In genomic region chr7:73005356-73005692, GRCh38 we compare ENCODE assay signal across 8 cellular contexts. TPM values are rescaled to one million over a fixed set of nuclear protein-coding genes. Genes with fewer than 3 reads are reported as not detected.
DNase-seq lines count a peak whose midpoint lies in the region; ATAC-seq and TF ChIP-seq lines count a peak whose summit lies in the region.
"Not testable (repeated sequence)": the region's sequence is repeated elsewhere in the genome, so short reads cannot be mapped to it uniquely, and the experiment has no call there.

No MANE protein-coding gene starts in this region.

- not testable (repeated sequence) for TF ChIP-seq POLR2A in thyroid gland (IDR thresholded peaks at IDR 0.05)

- H3K9ac ChIP-seq in skeletal muscle tissue (ENCODE audit: low read depth in 1 of 3, low read length in 3 of 3) = peak overlapping the region; percentile 70 to 81 (median 70)

- not testable (repeated sequence) for TF ChIP-seq CTCF in dorsolateral prefrontal cortex (IDR thresholded peaks at IDR 0.05 in 54 of 56, conservative IDR thresholded peaks at IDR 0.05 in 2 of 56; ENCODE audit: low read depth in 1 of 56, partially characterized antibody in 56 of 56); left lung (IDR thresholded peaks at IDR 0.05); thyroid gland (IDR thresholded peaks at IDR 0.05)

- H3K27me3 ChIP-seq in MG63; dorsolateral prefrontal cortex; left lung; skeletal muscle tissue (ENCODE audit: control insufficient read depth in 3 of 3, insufficient read depth in 3 of 3, low read length in 3 of 3); thyroid gland: not testable (repeated sequence)

- not testable (repeated sequence) for H3K9me3 ChIP-seq in MG63; left lung; skeletal muscle tissue (ENCODE audit: control insufficient read depth in 3 of 3, low read length in 3 of 3); thyroid gland

- H3K36me3 ChIP-seq in MG63; left lung; skeletal muscle tissue (ENCODE audit: control insufficient read depth in 3 of 3, insufficient read depth in 3 of 3, low read length in 3 of 3); thyroid gland: not testable (repeated sequence)

- intact Hi-C loops in dorsolateral prefrontal cortex (cut with DNase I); left lung (cut with DNase I); thyroid gland (cut with DNase I): not testable (repeated sequence)

- 0 to 3% methylated on average over 4 to 9 of the region's 30 CpGs for WGBS in thyroid gland, 2 donors

- DNase-seq in MG63 (peak; percentile 53), dorsolateral prefrontal cortex (peak; percentile 36 to 79 (median 62)), left lung (peak; percentile 65 to 95), thyroid gland (peak; percentile 83)
- DNase-seq in activated CD8-positive, alpha-beta memory T cell treated with anti-CD3 and anti-CD28 coated beads, Interleukin-2, amount 50 U/mL, for 24 hours (ENCODE audit: extremely low read depth) = peak; percentile 29

- H3K4me1 ChIP-seq in left lung = peaks cover 0 to 11% of the 10 kb centered on the region in 2 donors
- not testable (repeated sequence) for H3K4me1 ChIP-seq in skeletal muscle tissue (ENCODE audit: control insufficient read depth in 3 of 3, insufficient read depth in 3 of 3, low read length in 3 of 3); thyroid gland

- H3K27ac ChIP-seq in dorsolateral prefrontal cortex = peak overlapping the region in 48 of 59 donors; percentile 23 to 92 (median 76)
- peak overlapping the region; percentile 69 to 91 for H3K27ac ChIP-seq in left lung
- H3K27ac ChIP-seq in skeletal muscle tissue (ENCODE audit: low read depth, low read length) = peak overlapping the region; percentile 73
- H3K27ac ChIP-seq in thyroid gland = peak overlapping the region; percentile 77 to 90 (median 80)

- ATAC-seq in GM18867 (IDR thresholded peaks at IDR 0.05; ENCODE audit: unreplicated experiment) (peak; percentile 87), HG02759 (IDR thresholded peaks at IDR 0.05; ENCODE audit: unreplicated experiment) (peak; percentile 84), left lung (peak; percentile 95)

- H3K4me3 ChIP-seq in MG63 (peak overlapping the region; percentile 70), dorsolateral prefrontal cortex (peak overlapping the region; percentile 38 to 82 (median 69)), left lung (peak overlapping the region; percentile 45 to 60), skeletal muscle tissue (ENCODE audit: low read length in 3 of 3) (peak overlapping the region; percentile 70 to 73 (median 71)), thyroid gland (replicated peaks in 1 of 3) (peak overlapping the region in 2 of 3 donors; percentile 54 to 59)

RNA-seq across cellular contexts. Expression of gene SPDYE8, which starts 24.2 kb away (rescaled TPM):
- not detected in 2 replicates for total RNA-seq in MG63 (2014; rRNA removed; shearing (Covaris generic); ENCODE audit: low replicate concordance)
- total RNA-seq in dorsolateral prefrontal cortex (under 1 TPM in 6 of 120 experiments, not detected in 114; 0.23 to 0.31 (median 0.24) TPM), left lung (not detected), skeletal muscle tissue (not detected), thyroid gland (not detected)

RNA-seq across cellular contexts. Expression of gene TRIM74, which starts 36.1 kb away (rescaled TPM):
- not detected in 2 replicates for total RNA-seq in MG63 (2014; rRNA removed; shearing (Covaris generic); ENCODE audit: low replicate concordance)
- total RNA-seq in dorsolateral prefrontal cortex = 1 to 10 TPM in 89 of 120 experiments, under 1 TPM in 20, not detected in 11; 0.36 to 7.9 (median 2.1) TPM
- total RNA-seq in left lung = under 1 TPM in 1 of 2 donors, not detected in 1; 0.26 TPM
- total RNA-seq in skeletal muscle tissue = not detected
- total RNA-seq in thyroid gland = 1 to 10 TPM in 2 of 4 donors, not detected in 2; 1.0 TPM

RNA-seq across cellular contexts. Expression of gene SPDYE11, which starts 52.4 kb away (rescaled TPM):
- not detected in 2 replicates for total RNA-seq in MG63 (2014; rRNA removed; shearing (Covaris generic); ENCODE audit: low replicate concordance)
- total RNA-seq in dorsolateral prefrontal cortex = 1 to 10 TPM in 1 of 120 experiments, under 1 TPM in 10, not detected in 109; 0.23 to 1.0 (median 0.28) TPM
- not detected for total RNA-seq in left lung
- total RNA-seq in skeletal muscle tissue = not detected
- total RNA-seq in thyroid gland = not detected

Comparison
In these comparisons a context has a peak if more than half of its experiments do, and no peak if none do; other contexts are left out.
1. Peak in every context shown above with its lines: DNase-seq, ATAC-seq, H3K4me3 ChIP-seq and H3K27ac ChIP-seq.
2. DNase-seq: peak in every context shown above with its lines; median percentile 83 in thyroid gland; 80 in left lung; 62 in dorsolateral prefrontal cortex; 53 in MG63; 29 in activated CD8-positive, alpha-beta memory T cell treated with anti-CD3 and anti-CD28 coated beads, Interleukin-2, amount 50 U/mL, for 24 hours.